8 cellular contexts compared by ENCODE assay signal in the genomic region with DNA sequence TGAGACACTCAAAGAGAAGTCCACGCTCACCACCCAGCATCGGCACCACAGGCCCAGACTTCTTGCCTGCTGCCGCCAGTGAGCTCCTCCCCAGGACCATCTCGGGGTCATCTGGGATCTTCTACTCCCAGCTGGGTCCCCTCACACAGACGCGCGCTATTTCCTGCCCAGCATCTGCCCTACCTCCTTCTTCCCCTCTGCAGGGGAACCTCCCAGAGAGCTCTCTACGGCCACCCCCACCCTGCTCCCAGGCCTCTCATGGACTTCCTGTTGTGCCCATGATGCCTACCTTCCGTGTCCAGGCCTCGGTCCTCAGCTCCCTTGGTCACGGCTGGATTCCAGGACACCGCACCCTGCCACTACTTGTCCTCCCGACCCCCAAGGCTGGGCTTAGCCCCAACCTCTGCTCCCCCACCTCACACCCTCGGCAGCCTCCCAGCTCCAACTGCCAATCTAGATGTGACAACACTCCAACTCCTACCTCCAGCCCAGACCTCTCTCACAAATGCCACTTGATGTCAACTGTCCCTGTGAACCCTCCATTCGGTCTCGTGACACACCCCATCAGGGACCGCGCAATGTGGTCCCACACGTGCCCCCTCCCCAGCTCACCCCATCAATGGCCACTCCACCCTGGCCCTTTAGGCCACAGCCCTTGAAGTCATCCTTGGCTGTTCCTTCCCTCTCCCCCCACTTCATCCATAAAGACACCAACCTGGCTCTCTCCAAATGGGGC. TPM values are rescaled to one million over a fixed set of nuclear protein-coding genes. Genes with fewer than 3 reads are reported as not detected.
DNase-seq lines count a peak whose midpoint lies in the region; ATAC-seq, FAIRE-seq and TF ChIP-seq lines count a peak whose summit lies in the region.

No MANE protein-coding gene starts in this region.

- H3K18ac ChIP-seq in neuronal stem cell (ENCODE audit: low read length): no peak overlapping the region

- no peak overlapping the region for H3K9ac ChIP-seq in neuronal stem cell (ENCODE audit: low read depth, low read length, poor library complexity)

- no peak for TF ChIP-seq CTCF in breast epithelium (IDR thresholded peaks at IDR 0.05)
- no peak for TF ChIP-seq CTCF in ascending aorta (IDR thresholded peaks at IDR 0.05)

- H3K4me3 ChIP-seq in breast epithelium (no peak overlapping the region), neuronal stem cell (ENCODE audit: low read length in 2 of 2) (no peak overlapping the region), ascending aorta (no peak overlapping the region)

- ATAC-seq in GM18873 (IDR thresholded peaks at IDR 0.05; ENCODE audit: low FRiP score, unreplicated experiment): no peak

- H3K14ac ChIP-seq in neuronal stem cell (ENCODE audit: low read length): peak overlapping the region; percentile 38

- H2BK12ac ChIP-seq in neuronal stem cell (ENCODE audit: low read length): peak overlapping the region; percentile 41

- no peak; the same call in 1 of the 2 replicates for TF ChIP-seq POLR2A in GM12892 (IDR thresholded peaks at IDR 0.05; ENCODE audit: low read depth, low read length)
- no peak for TF ChIP-seq POLR2A in breast epithelium (IDR thresholded peaks at IDR 0.05)

- peak overlapping the region; percentile 43 for H3K23ac ChIP-seq in neuronal stem cell (ENCODE audit: low read depth, low read length, poor library complexity)

- H3K27me3 ChIP-seq in breast epithelium (no peaks in the 10 kb centered on the region), neuronal stem cell (ENCODE audit: control insufficient read depth in 3 of 3, insufficient read depth in 3 of 3, low read depth in 1 of 3, low read length in 3 of 3) (no peaks in the 10 kb centered on the region), ascending aorta (no peaks in the 10 kb centered on the region)

- intact Hi-C loops in breast epithelium (cut with DNase I; ENCODE audit: low total_unique reads) (no loop called here), ascending aorta (cut with DNase I) (no loop called here)

- WGBS in neuronal stem cell (ENCODE audit: extremely low coverage in 2 of 2, insufficient read length in 2 of 2, insufficient replicate concordance in 1 of 2), 2 donors: no CpG with 5 or more reads among the region's 19 CpGs

- FAIRE-seq in GM12892 (lab: Jason Lieb, UNC): no peak

- H3K4ac ChIP-seq in neuronal stem cell (ENCODE audit: low read length): no peak overlapping the region

- H3K36me3 ChIP-seq in breast epithelium (peaks cover 7% of the 10 kb centered on the region), neuronal stem cell (replicated peaks in 1 of 2; ENCODE audit: control insufficient read depth in 2 of 2, insufficient read depth in 2 of 2, low read length in 2 of 2) (peaks cover 48 to 65% of the 10 kb centered on the region in 2 donors), ascending aorta (peaks cover 60 to 61% of the 10 kb centered on the region in 2 donors)

- H2BK15ac ChIP-seq in neuronal stem cell (ENCODE audit: low read length): no peak overlapping the region

- H3K9me3 ChIP-seq in breast epithelium (no peaks in the 10 kb centered on the region), neuronal stem cell (replicated peaks in 1 of 2; ENCODE audit: control insufficient read depth in 2 of 2, insufficient read depth in 1 of 2, low read depth in 1 of 2, low read length in 2 of 2) (peaks cover 0 to 3% of the 10 kb centered on the region in 2 donors), ascending aorta (no peaks in the 10 kb centered on the region)

- no peak overlapping the region for H4K91ac ChIP-seq in neuronal stem cell (ENCODE audit: low read depth, low read length, poor library complexity)

- H3K79me1 ChIP-seq in neuronal stem cell (ENCODE audit: low read depth, low read length): peaks cover 1% of the 10 kb centered on the region

- no peak overlapping the region for H2AK5ac ChIP-seq in neuronal stem cell (ENCODE audit: low read depth, low read length)

- no peak overlapping the region for H2AFZ ChIP-seq in neuronal stem cell (ENCODE audit: low read length)

- peak; percentile 74 for DNase-seq in GM12892 (ENCODE audit: insufficient read length)
- DNase-seq in Kasumi-1 (lab: John Stamatoyannopoulos, UW): peak; percentile 80 to 91
- peak in 1 of 2 donors; percentile 49 for DNase-seq in breast epithelium (ENCODE audit: low spot score in 2 of 2)
- no peak for DNase-seq in neuronal stem cell (ENCODE audit: low spot score)
- DNase-seq in activated gamma-delta T cell (lab: John Stamatoyannopoulos, UW): no peak
- no peak for DNase-seq in ascending aorta (ENCODE audit: low spot score in 2 of 2)
- DNase-seq in NCI-H524 treated with DMSO at 0.1 percent for 48 hours (lab: John Stamatoyannopoulos, UW): no peak

- no peak overlapping the region for H2BK120ac ChIP-seq in neuronal stem cell (ENCODE audit: low read depth, low read length)

- H2BK5ac ChIP-seq in neuronal stem cell (ENCODE audit: low read length): peak overlapping the region; percentile 53

- no peaks in the 10 kb centered on the region for H3K4me1 ChIP-seq in breast epithelium
- no peaks in the 10 kb centered on the region for H3K4me1 ChIP-seq in neuronal stem cell (ENCODE audit: control insufficient read depth in 2 of 2, insufficient read depth in 1 of 2, low read depth in 1 of 2, low read length in 2 of 2)
- H3K4me1 ChIP-seq in ascending aorta: no peaks in the 10 kb centered on the region

- H4K8ac ChIP-seq in neuronal stem cell (ENCODE audit: low read depth, low read length): peak overlapping the region; percentile 3

- peak overlapping the region; percentile 48 to 51 for H3K27ac ChIP-seq in breast epithelium
- no peak overlapping the region for H3K27ac ChIP-seq in neuronal stem cell (replicated peaks; ENCODE audit: low read length)
- H3K27ac ChIP-seq in ascending aorta: no peak overlapping the region

- no peak overlapping the region for H3K4me2 ChIP-seq in neuronal stem cell (ENCODE audit: insufficient read depth, low read length, poor library complexity, severe bottlenecking)

RNA-seq across cellular contexts. Expression of a gene that starts 45.3 kb away (rescaled TPM):
- polyA plus RNA-seq in GM12892 (2012; ENCODE audit: missing spikeins): 48.3 TPM
- total RNA-seq in breast epithelium (10 to 100 TPM; 34.7 to 69.2 (median 55.3) TPM), ascending aorta (101 TPM)
- 57.4 TPM for polyA plus RNA-seq in neuronal stem cell (2013, experiment 1 of 2)
- polyA plus RNA-seq in neuronal stem cell (2013, experiment 2 of 2): 53.6 TPM

Comparison
In these comparisons a context has a peak if more than half of its experiments do, and no peak if none do; other contexts are left out.
1. DNase-seq: peak in GM12892 (single experiment) and Kasumi-1 (2 of 2); none in neuronal stem cell (single experiment), activated gamma-delta T cell (single experiment), ascending aorta (0 of 2) and NCI-H524 treated with DMSO at 0.1 percent for 48 hours (single experiment).
2. H3K27ac ChIP-seq: peak in breast epithelium (2 of 2); none in neuronal stem cell (single experiment) and ascending aorta (0 of 2).